ENCODE assay signal across 10 cellular contexts in genomic region chr12:10430623-10431022, GRCh38. TPM values are rescaled to one million over a fixed set of nuclear protein-coding genes. Genes with fewer than 3 reads are reported as not detected.
DNase-seq lines count a peak whose midpoint lies in the region; ATAC-seq, FAIRE-seq and TF ChIP-seq lines count a peak whose summit lies in the region.
"Not testable (repeated sequence)": the region's sequence is repeated elsewhere in the genome, so short reads cannot be mapped to it uniquely, and the experiment has no call there.
"Had no signal": no experiment of that assay in that cellular context is flagged by ENCODE, and none has a peak within 500 bp of the region (broad histone marks: within the 10 kb centered on the region; RNA-seq: fewer than 3 reads in every experiment).

No MANE protein-coding gene starts in this region.

- not testable (repeated sequence) for TF ChIP-seq POLR2A in GM12878 (IDR thresholded peaks at IDR 0.05; ENCODE audit: low read depth, low read length); H1 (IDR thresholded peaks at IDR 0.05; ENCODE audit: control extremely low read depth in 1 of 2, low read depth in 2 of 2, low read length in 2 of 2)

- not testable (repeated sequence) for H3K18ac ChIP-seq in H1 (ENCODE audit: extremely low read depth, low read length)

- H2AFZ ChIP-seq in GM12878 (ENCODE audit: control insufficient read depth, low read depth, low read length); H1 (ENCODE audit: low read length): not testable (repeated sequence)

- H3K14ac ChIP-seq in H1 (ENCODE audit: insufficient read length), result not testable (repeated sequence)

- in situ Hi-C loops in GM12878 (cut with MboI), result not testable (repeated sequence)

- not testable (repeated sequence) for H4K20me1 ChIP-seq in GM12878 (ENCODE audit: control insufficient read depth, insufficient read depth); H1 (replicated peaks in 1 of 2; ENCODE audit: control insufficient read depth in 1 of 2, insufficient read depth in 2 of 2, low read length in 2 of 2)

- not testable (repeated sequence) for H3K4me1 ChIP-seq in GM12878 (ENCODE audit: control insufficient read depth, insufficient read depth, low read length); H1 (replicated peaks in 1 of 4; ENCODE audit: control insufficient read depth in 3 of 4, insufficient read depth in 4 of 4, low read length in 3 of 4)

- not testable (repeated sequence) for H2BK15ac ChIP-seq in H1 (ENCODE audit: low read length)

- not testable (repeated sequence) for H2BK120ac ChIP-seq in H1 (replicated peaks; ENCODE audit: low read depth, low read length)

- H3K4me3 ChIP-seq in GM12878; H1 (ENCODE audit: extremely low read depth in 1 of 4, insufficient read depth in 2 of 4, low read depth in 3 of 4, low read length in 4 of 4): not testable (repeated sequence)

- H2AK5ac ChIP-seq in H1 (ENCODE audit: low read depth, low read length), result not testable (repeated sequence)

- not testable (repeated sequence) for H3K9ac ChIP-seq in GM12878 (ENCODE audit: control insufficient read depth, insufficient read depth, low read length); H1 (replicated peaks in 1 of 4; ENCODE audit: extremely low read depth in 1 of 4, low read depth in 3 of 4, low read length in 3 of 4)

- not testable (repeated sequence) for H3K4me1 Mint-ChIP-seq in activated T-cell treated with anti-CD3 and anti-CD28 coated beads, Interleukin-2, amount 50 U/mL, for 72 hours (ENCODE audit: low read depth); natural killer cell treated with Interleukin-12 subunit alpha and Interleukin-12 subunit beta and Interleukin-15 and Interleukin-18, amount 100 ng/mL, for 72 hours (ENCODE audit: low read depth in 2 of 2)

- not testable (repeated sequence) for H2BK12ac ChIP-seq in H1 (ENCODE audit: low read depth, low read length)

- not testable (repeated sequence) for H3K4me2 ChIP-seq in GM12878 (ENCODE audit: control insufficient read depth, insufficient read depth); H1 (ENCODE audit: insufficient read depth in 1 of 2, low read depth in 2 of 2, low read length in 2 of 2)

- peak; percentile 22 for DNase-seq in ELR (ENCODE audit: low read depth)
- DNase-seq in M059J (ENCODE audit: low read depth), result peak; percentile 56
- DNase-seq in RCC 7860 (ENCODE audit: low spot score); activated T-cell treated with anti-CD3 and anti-CD28 coated beads, Interleukin-2, amount 50 U/mL, for 72 hours; GM12878 (ENCODE audit: low read depth, low spot score); H1 (ENCODE audit: low read depth in 1 of 2, low spot score in 2 of 2); natural killer cell treated with Interleukin-12 subunit alpha and Interleukin-12 subunit beta and Interleukin-15 and Interleukin-18, amount 100 ng/mL, for 72 hours (ENCODE audit: low spot score): not testable (repeated sequence)

- H3K79me1 ChIP-seq in H1 (ENCODE audit: low read depth, low read length), result not testable (repeated sequence)

- TF ChIP-seq RAD21 in GM12878 (IDR thresholded peaks at IDR 0.05; ENCODE audit: insufficient read depth, low read depth, low read length); H1 (IDR thresholded peaks at IDR 0.05 in 1 of 2, conservative IDR thresholded peaks at IDR 0.05 in 1 of 2; ENCODE audit: low read depth in 2 of 2, low read length in 2 of 2): not testable (repeated sequence)

- not testable (repeated sequence) for H3K9me3 Mint-ChIP-seq in activated T-cell treated with anti-CD3 and anti-CD28 coated beads, Interleukin-2, amount 50 U/mL, for 72 hours; natural killer cell treated with Interleukin-12 subunit alpha and Interleukin-12 subunit beta and Interleukin-15 and Interleukin-18, amount 100 ng/mL, for 72 hours

- not testable (repeated sequence) for TF ChIP-seq EP300 in GM12878 (IDR thresholded peaks at IDR 0.05; ENCODE audit: borderline replicate concordance in 1 of 2, control insufficient read depth in 1 of 2, low read depth in 2 of 2, low read length in 2 of 2); H1 (IDR thresholded peaks at IDR 0.05; ENCODE audit: borderline replicate concordance in 1 of 2, low read depth in 2 of 2, low read length in 2 of 2)

- H3K4ac ChIP-seq in H1 (replicated peaks; ENCODE audit: insufficient read length, low read depth, low read length), result not testable (repeated sequence)

- POLR2A ChIA-PET in GM12878 (lab: Charles Lee); H1 (lab: Charles Lee; ENCODE audit: partially characterized antibody): not testable (repeated sequence)

- not testable (repeated sequence) for H3K79me2 ChIP-seq in GM12878 (ENCODE audit: control insufficient read depth, insufficient read depth, low read length); H1 (ENCODE audit: control insufficient read depth in 1 of 2, insufficient read depth in 2 of 2, low read length in 2 of 2)

- H3K23ac ChIP-seq in H1 (ENCODE audit: insufficient read length), result not testable (repeated sequence)

- H3K56ac ChIP-seq in H1 (replicated peaks; ENCODE audit: insufficient read length, low read depth, low read length), result not testable (repeated sequence)

- not testable (repeated sequence) for H3K9me3 ChIP-seq in GM12878 (replicated peaks; ENCODE audit: control insufficient read depth, insufficient read depth, low read length); H1 (ENCODE audit: insufficient read depth in 2 of 2, low read depth in 1 of 2, low read length in 1 of 2)

- not testable (repeated sequence) for H4K8ac ChIP-seq in H1 (ENCODE audit: extremely low read depth, insufficient read depth, low read length)

- not testable (repeated sequence) for H3K27ac ChIP-seq in GM12878 (ENCODE audit: control insufficient read depth, insufficient read depth); H1 (ENCODE audit: low read depth, low read length)

- peak; percentile 14 for FAIRE-seq in RCC 7860 (lab: Jason Lieb, UNC)
- FAIRE-seq in GM12878 (lab: Jason Lieb, UNC), result peak; percentile 38
- FAIRE-seq in H1 (lab: Jason Lieb, UNC), result peak; percentile 55

- H2BK20ac ChIP-seq in H1 (ENCODE audit: low read length), result not testable (repeated sequence)

- BruUV-seq in GM12878 (replicated peaks; lab: Mats Ljungman, UMichigan), result not testable (repeated sequence)

- H3K27me3 Mint-ChIP-seq in activated T-cell treated with anti-CD3 and anti-CD28 coated beads, Interleukin-2, amount 50 U/mL, for 72 hours (ENCODE audit: low read depth); natural killer cell treated with Interleukin-12 subunit alpha and Interleukin-12 subunit beta and Interleukin-15 and Interleukin-18, amount 100 ng/mL, for 72 hours: not testable (repeated sequence)

- not testable (repeated sequence) for H3K4me3 Mint-ChIP-seq in activated T-cell treated with anti-CD3 and anti-CD28 coated beads, Interleukin-2, amount 50 U/mL, for 72 hours; natural killer cell treated with Interleukin-12 subunit alpha and Interleukin-12 subunit beta and Interleukin-15 and Interleukin-18, amount 100 ng/mL, for 72 hours

- intact Hi-C loops in GM12878 (cut with micrococcal nuclease; ENCODE audit: unreplicated experiment), result not testable (repeated sequence)

- SMC1A ChIA-PET in GM12878 (lab: Charles Lee; ENCODE audit: uncharacterized antibody, unreplicated experiment), result not testable (repeated sequence)

- not testable (repeated sequence) for H3K27ac Mint-ChIP-seq in activated T-cell treated with anti-CD3 and anti-CD28 coated beads, Interleukin-2, amount 50 U/mL, for 72 hours
- H3K27ac Mint-ChIP-seq in natural killer cell treated with Interleukin-12 subunit alpha and Interleukin-12 subunit beta and Interleukin-15 and Interleukin-18, amount 100 ng/mL, for 72 hours, result peak overlapping the region in 1 of 2 donors; percentile 79

- not testable (repeated sequence) for TF ChIP-seq CTCF in GM12878 (IDR thresholded peaks at IDR 0.05 in 2 of 3, conservative IDR thresholded peaks at IDR 0.05 in 1 of 3; ENCODE audit: control insufficient read depth in 2 of 3, extremely low read depth in 1 of 3, insufficient read depth in 1 of 3, low read depth in 3 of 3, low read length in 3 of 3); H1 (IDR thresholded peaks at IDR 0.05; ENCODE audit: control extremely low read depth in 1 of 3, insufficient read depth in 1 of 3, low read depth in 1 of 3, low read length in 3 of 3)

- H4K91ac ChIP-seq in H1 (replicated peaks; ENCODE audit: insufficient read length, low read length), result not testable (repeated sequence)

- H3K23me2 ChIP-seq in H1 (ENCODE audit: low read depth, low read length), result not testable (repeated sequence)

- ATAC-seq in activated T-cell treated with anti-CD3 and anti-CD28 coated beads, Interleukin-2, amount 50 U/mL, for 72 hours (replicated peaks in 1 of 2), result peak; percentile 85 to 93
- peak; percentile 86 for ATAC-seq in GM12878
- peak; percentile 73 to 95 for ATAC-seq in natural killer cell treated with Interleukin-12 subunit alpha and Interleukin-12 subunit beta and Interleukin-15 and Interleukin-18, amount 100 ng/mL, for 72 hours

- H4K5ac ChIP-seq in H1 (ENCODE audit: insufficient read length, low read depth, low read length), result not testable (repeated sequence)

- not testable (repeated sequence) for H3K27me3 ChIP-seq in GM12878 (replicated peaks in 1 of 2; ENCODE audit: control insufficient read depth in 2 of 2, insufficient read depth in 2 of 2, low read length in 1 of 2); H1 (replicated peaks in 1 of 4; ENCODE audit: control insufficient read depth in 3 of 4, extremely low read depth in 1 of 4, insufficient read depth in 3 of 4, low read length in 3 of 4)

- H3K36me3 ChIP-seq in GM12878 (ENCODE audit: control insufficient read depth in 2 of 2, insufficient read depth in 2 of 2, low read length in 1 of 2); H1 (ENCODE audit: control insufficient read depth in 2 of 4, insufficient read depth in 4 of 4, low read length in 3 of 4): not testable (repeated sequence)

- CTCF ChIA-PET in GM12878 (lab: Yijun Ruan, JAX); H1 (lab: Charles Lee; ENCODE audit: partially characterized antibody): not testable (repeated sequence)

- not testable (repeated sequence) for H2BK5ac ChIP-seq in H1 (ENCODE audit: low read depth, low read length)

- H3K36me3 Mint-ChIP-seq in activated T-cell treated with anti-CD3 and anti-CD28 coated beads, Interleukin-2, amount 50 U/mL, for 72 hours (ENCODE audit: insufficient read depth in 2 of 2); natural killer cell treated with Interleukin-12 subunit alpha and Interleukin-12 subunit beta and Interleukin-15 and Interleukin-18, amount 100 ng/mL, for 72 hours: not testable (repeated sequence)

- RAD21 ChIA-PET in GM12878 (lab: Charles Lee; ENCODE audit: unreplicated experiment), result not testable (repeated sequence)

- 9% methylated on average over 4 of the region's 4 CpGs for WGBS in GM12878 (ENCODE audit: insufficient coverage, insufficient replicate concordance, low lambda C conversion rate, missing lambda C conversion rate)
- WGBS in H1 (ENCODE audit: extremely low coverage in 1 of 2, insufficient coverage in 1 of 2, insufficient read length in 1 of 2, insufficient replicate concordance in 2 of 2, low coverage in 1 of 2, low lambda C conversion rate in 2 of 2, missing lambda C conversion rate in 1 of 2), 2 experiments, result 77% methylated on average over 4 of the region's 4 CpGs; no CpG with 5 or more reads in 1 of the 2 experiments

RNA-seq across cellular contexts. Expression of gene KLRC2, which starts 5.2 kb away (rescaled TPM):
- total RNA-seq in M059J (2014; rRNA removed; shearing (Covaris generic)), result not detected in 2 replicates
- total RNA-seq in activated T-cell treated with anti-CD3 and anti-CD28 coated beads, Interleukin-2, amount 50 U/mL, for 72 hours, result 1 to 10 TPM; 1.4 to 1.9 TPM
- total RNA-seq in GM12878 (2013; cell fraction: nucleolus; rRNA removed), result 0.54 and 1.2 TPM in 2 replicates
- total RNA-seq in GM12878 (2014; rRNA removed) (not detected in 2 replicates), GM12878 (2014; rRNA removed; fragmentation: Illumina TruSeq; extraction: Trizol) (0.40 TPM in 1 of 2 replicates, not detected in the other), GM12878 (2021) (0.43 TPM in 1 of 2 replicates, not detected in the other)
- not detected for polyA plus RNA-seq in GM12878 (2011; ENCODE audit: low read depth)
- polyA plus RNA-seq in GM12878 (2011; rRNA removed) (0.19 TPM in 1 of 2 replicates, not detected in the other), GM12878 (2014; fragmentation: Illumina TruSeq; extraction: Trizol) (0.15 and 0.51 TPM in 2 replicates), GM12878 (2014; fragmentation: Nextera tagmentation; extraction: Ambion mirVana) (under 1 TPM; 0.16 to 0.20 TPM), GM12878 (2014; rRNA removed) (not detected in 2 replicates), GM12878 (2016; fragmentation: Nextera tagmentation; extraction: Ambion mirVana) (under 1 TPM in 1 of 2 experiments, not detected in 1; 0.35 TPM), H1 (2011; rRNA removed) (not detected in 2 replicates)
- polyA plus RNA-seq in GM12878 (2011; cell fraction: cytosol; rRNA removed), result not detected in 2 replicates
- 0.10 and 0.12 TPM in 2 replicates for polyA plus RNA-seq in GM12878 (2011; cell fraction: nucleus; rRNA removed)
- polyA plus RNA-seq in GM12878 (2012), result not detected in 2 replicates
- polyA minus RNA-seq in GM12878 (2011; rRNA and poly(A)+ RNA removed), result not detected in 2 replicates
- polyA minus RNA-seq in GM12878 (2011; cell fraction: cytosol; rRNA and poly(A)+ RNA removed), result 3.4 and 5.5 TPM in 2 replicates
- polyA minus RNA-seq in GM12878 (2011; cell fraction: nucleus; rRNA and poly(A)+ RNA removed), result not detected in 2 replicates
- total RNA-seq in H1 (2021; fragmentation: NEBNext Ultra II Directional; extraction: Animal tissue kit (Norgen Biotek cat#: 25700)), result not detected in 2 replicates
- polyA plus RNA-seq in H1 (2011; cell fraction: cytosol; rRNA removed), result not detected
- polyA plus RNA-seq in H1 (2011; cell fraction: nucleus; rRNA removed), result not detected
- not detected in 4 replicates for polyA plus RNA-seq in H1 (2012, experiment 1 of 2)
- polyA plus RNA-seq in H1 (2012, experiment 2 of 2), result not detected
- not detected for polyA plus RNA-seq in H1 (2013, experiment 1 of 2)
- polyA plus RNA-seq in H1 (2013, experiment 2 of 2), result not detected
- polyA minus RNA-seq in H1 (2011; rRNA and poly(A)+ RNA removed), result not detected in 2 replicates
- not detected for polyA minus RNA-seq in H1 (2011; cell fraction: cytosol; rRNA and poly(A)+ RNA removed)
- polyA minus RNA-seq in H1 (2011; cell fraction: nucleus; rRNA and poly(A)+ RNA removed), result not detected
- total RNA-seq in natural killer cell treated with Interleukin-12 subunit alpha and Interleukin-12 subunit beta and Interleukin-15 and Interleukin-18, amount 100 ng/mL, for 72 hours, result 10 to 100 TPM in 1 of 2 donors, 1 to 10 TPM in 1; 1.4 to 23.4 TPM
- total RNA-seq: OCI-LY7, Right ventricle myocardium inferior, SJSA1 had no signal

RNA-seq across cellular contexts. Expression of gene KLRC3, which starts 10.2 kb away (rescaled TPM):
- total RNA-seq in M059J (2014; rRNA removed; shearing (Covaris generic)), result not detected in 2 replicates
- 1 to 10 TPM; 2.5 to 2.8 TPM for total RNA-seq in activated T-cell treated with anti-CD3 and anti-CD28 coated beads, Interleukin-2, amount 50 U/mL, for 72 hours
- total RNA-seq in GM12878 (2013; cell fraction: nucleolus; rRNA removed), result not detected in 2 replicates
- 0.60 TPM in 1 of 2 replicates, not detected in the other for total RNA-seq in GM12878 (2014; rRNA removed)
- total RNA-seq in GM12878 (2014; rRNA removed; fragmentation: Illumina TruSeq; extraction: Trizol), result 0.22 TPM in 1 of 2 replicates, not detected in the other
- not detected in 2 replicates for total RNA-seq in GM12878 (2021)
- polyA plus RNA-seq in GM12878 (2011; ENCODE audit: low read depth), result not detected
- polyA plus RNA-seq in GM12878 (2011; rRNA removed), result not detected in 2 replicates
- polyA plus RNA-seq in GM12878 (2011; cell fraction: cytosol; rRNA removed), result not detected in 2 replicates
- polyA plus RNA-seq in GM12878 (2011; cell fraction: nucleus; rRNA removed), result not detected in 2 replicates
- not detected in 2 replicates for polyA plus RNA-seq in GM12878 (2012)
- 0.09 TPM in 1 of 2 replicates, not detected in the other for polyA plus RNA-seq in GM12878 (2014; fragmentation: Illumina TruSeq; extraction: Trizol)
- polyA plus RNA-seq in GM12878 (2014; fragmentation: Nextera tagmentation; extraction: Ambion mirVana), result under 1 TPM in 1 of 2 experiments, not detected in 1; 0.09 TPM
- polyA plus RNA-seq in GM12878 (2014; rRNA removed), result not detected in 2 replicates
- polyA plus RNA-seq in GM12878 (2016; fragmentation: Nextera tagmentation; extraction: Ambion mirVana), result not detected
- polyA minus RNA-seq in GM12878 (2011; rRNA and poly(A)+ RNA removed), result not detected in 2 replicates
- not detected in 2 replicates for polyA minus RNA-seq in GM12878 (2011; cell fraction: cytosol; rRNA and poly(A)+ RNA removed)
- not detected in 2 replicates for polyA minus RNA-seq in GM12878 (2011; cell fraction: nucleus; rRNA and poly(A)+ RNA removed)
- total RNA-seq in H1 (2021; fragmentation: NEBNext Ultra II Directional; extraction: Animal tissue kit (Norgen Biotek cat#: 25700)), result not detected in 2 replicates
- polyA plus RNA-seq in H1 (2011; rRNA removed), result not detected in 2 replicates
- polyA plus RNA-seq in H1 (2011; cell fraction: cytosol; rRNA removed), result not detected
- polyA plus RNA-seq in H1 (2011; cell fraction: nucleus; rRNA removed), result not detected
- not detected in 4 replicates for polyA plus RNA-seq in H1 (2012, experiment 1 of 2)
- polyA plus RNA-seq in H1 (2012, experiment 2 of 2), result not detected
- not detected for polyA plus RNA-seq in H1 (2013, experiment 1 of 2)
- not detected for polyA plus RNA-seq in H1 (2013, experiment 2 of 2)
- not detected in 2 replicates for polyA minus RNA-seq in H1 (2011; rRNA and poly(A)+ RNA removed)
- polyA minus RNA-seq in H1 (2011; cell fraction: cytosol; rRNA and poly(A)+ RNA removed), result not detected
- polyA minus RNA-seq in H1 (2011; cell fraction: nucleus; rRNA and poly(A)+ RNA removed), result not detected
- 1 to 10 TPM; 7.9 to 9.6 TPM for total RNA-seq in natural killer cell treated with Interleukin-12 subunit alpha and Interleukin-12 subunit beta and Interleukin-15 and Interleukin-18, amount 100 ng/mL, for 72 hours
- total RNA-seq: Right ventricle myocardium inferior, SJSA1 had no signal

RNA-seq across cellular contexts. Expression of gene KLRC4, which starts 21.1 kb away (rescaled TPM):
- not detected in 2 replicates for total RNA-seq in M059J (2014; rRNA removed; shearing (Covaris generic))
- 1 to 10 TPM; 6.1 to 7.1 TPM for total RNA-seq in activated T-cell treated with anti-CD3 and anti-CD28 coated beads, Interleukin-2, amount 50 U/mL, for 72 hours
- not detected in 2 replicates for total RNA-seq in GM12878 (2013; cell fraction: nucleolus; rRNA removed)
- total RNA-seq in GM12878 (2014; rRNA removed) (not detected in 2 replicates), GM12878 (2014; rRNA removed; fragmentation: Illumina TruSeq; extraction: Trizol) (not detected in 2 replicates), GM12878 (2021) (not detected in 2 replicates)
- polyA plus RNA-seq in GM12878 (2011; ENCODE audit: low read depth), result not detected
- polyA plus RNA-seq in GM12878 (2011; rRNA removed) (not detected in 2 replicates), GM12878 (2014; fragmentation: Illumina TruSeq; extraction: Trizol) (0.07 TPM in 1 of 2 replicates, not detected in the other), GM12878 (2014; fragmentation: Nextera tagmentation; extraction: Ambion mirVana) (under 1 TPM in 1 of 2 experiments, not detected in 1; 0.34 TPM), GM12878 (2014; rRNA removed) (not detected in 2 replicates), GM12878 (2016; fragmentation: Nextera tagmentation; extraction: Ambion mirVana) (not detected), H1 (2011; rRNA removed) (not detected in 2 replicates)
- polyA plus RNA-seq in GM12878 (2011; cell fraction: cytosol; rRNA removed), result not detected in 2 replicates
- polyA plus RNA-seq in GM12878 (2011; cell fraction: nucleus; rRNA removed), result 0.13 TPM in 1 of 2 replicates, not detected in the other
- not detected in 2 replicates for polyA plus RNA-seq in GM12878 (2012)
- polyA minus RNA-seq in GM12878 (2011; rRNA and poly(A)+ RNA removed), result not detected in 2 replicates
- polyA minus RNA-seq in GM12878 (2011; cell fraction: cytosol; rRNA and poly(A)+ RNA removed), result not detected in 2 replicates
- polyA minus RNA-seq in GM12878 (2011; cell fraction: nucleus; rRNA and poly(A)+ RNA removed), result 0.24 TPM in 1 of 2 replicates, not detected in the other
- total RNA-seq in H1 (2021; fragmentation: NEBNext Ultra II Directional; extraction: Animal tissue kit (Norgen Biotek cat#: 25700)), result not detected in 2 replicates
- not detected for polyA plus RNA-seq in H1 (2011; cell fraction: cytosol; rRNA removed)
- not detected for polyA plus RNA-seq in H1 (2011; cell fraction: nucleus; rRNA removed)
- polyA plus RNA-seq in H1 (2012, experiment 1 of 2), result not detected in 4 replicates
- not detected for polyA plus RNA-seq in H1 (2012, experiment 2 of 2)
- polyA plus RNA-seq in H1 (2013, experiment 1 of 2), result not detected
- not detected for polyA plus RNA-seq in H1 (2013, experiment 2 of 2)
- polyA minus RNA-seq in H1 (2011; rRNA and poly(A)+ RNA removed), result not detected in 2 replicates
- polyA minus RNA-seq in H1 (2011; cell fraction: cytosol; rRNA and poly(A)+ RNA removed), result not detected
- polyA minus RNA-seq in H1 (2011; cell fraction: nucleus; rRNA and poly(A)+ RNA removed), result not detected
- 10 to 100 TPM in 1 of 2 donors, 1 to 10 TPM in 1; 5.4 to 17.8 TPM for total RNA-seq in natural killer cell treated with Interleukin-12 subunit alpha and Interleukin-12 subunit beta and Interleukin-15 and Interleukin-18, amount 100 ng/mL, for 72 hours
- total RNA-seq: Right ventricle myocardium inferior, SJSA1 had no signal

RNA-seq across cellular contexts. Expression of gene KLRC1, which starts 22.6 kb away (rescaled TPM):
- not detected in 2 replicates for total RNA-seq in M059J (2014; rRNA removed; shearing (Covaris generic))
- 1 to 10 TPM; 3.1 to 9.0 TPM for total RNA-seq in activated T-cell treated with anti-CD3 and anti-CD28 coated beads, Interleukin-2, amount 50 U/mL, for 72 hours
- 1.3 TPM in 1 of 2 replicates, not detected in the other for total RNA-seq in GM12878 (2013; cell fraction: nucleolus; rRNA removed)
- total RNA-seq in GM12878 (2014; rRNA removed) (0.11 TPM in 2 replicates), GM12878 (2014; rRNA removed; fragmentation: Illumina TruSeq; extraction: Trizol) (0.09 and 0.55 TPM in 2 replicates), GM12878 (2021) (not detected in 2 replicates)
- polyA plus RNA-seq in GM12878 (2011; ENCODE audit: low read depth), result not detected
- polyA plus RNA-seq in GM12878 (2011; rRNA removed) (0.04 and 0.20 TPM in 2 replicates), GM12878 (2014; fragmentation: Illumina TruSeq; extraction: Trizol) (0.17 and 0.56 TPM in 2 replicates), GM12878 (2014; fragmentation: Nextera tagmentation; extraction: Ambion mirVana) (under 1 TPM; 0.15 to 0.60 TPM), GM12878 (2014; rRNA removed) (0.05 and 0.33 TPM in 2 replicates), GM12878 (2016; fragmentation: Nextera tagmentation; extraction: Ambion mirVana) (under 1 TPM; 0.23 to 0.25 TPM), H1 (2011; rRNA removed) (not detected in 2 replicates)
- not detected in 2 replicates for polyA plus RNA-seq in GM12878 (2011; cell fraction: cytosol; rRNA removed)
- polyA plus RNA-seq in GM12878 (2011; cell fraction: nucleus; rRNA removed), result not detected in 2 replicates
- 0.13 TPM in 1 of 2 replicates, not detected in the other for polyA plus RNA-seq in GM12878 (2012)
- polyA minus RNA-seq in GM12878 (2011; rRNA and poly(A)+ RNA removed), result not detected in 2 replicates
- not detected in 2 replicates for polyA minus RNA-seq in GM12878 (2011; cell fraction: cytosol; rRNA and poly(A)+ RNA removed)
- polyA minus RNA-seq in GM12878 (2011; cell fraction: nucleus; rRNA and poly(A)+ RNA removed), result 0.48 TPM in 1 of 2 replicates, not detected in the other
- total RNA-seq in H1 (2021; fragmentation: NEBNext Ultra II Directional; extraction: Animal tissue kit (Norgen Biotek cat#: 25700)), result not detected in 2 replicates
- not detected for polyA plus RNA-seq in H1 (2011; cell fraction: cytosol; rRNA removed)
- not detected for polyA plus RNA-seq in H1 (2011; cell fraction: nucleus; rRNA removed)
- polyA plus RNA-seq in H1 (2012, experiment 1 of 2), result not detected in 4 replicates
- not detected for polyA plus RNA-seq in H1 (2012, experiment 2 of 2)
- not detected for polyA plus RNA-seq in H1 (2013, experiment 1 of 2)
- polyA plus RNA-seq in H1 (2013, experiment 2 of 2), result not detected
- not detected in 2 replicates for polyA minus RNA-seq in H1 (2011; rRNA and poly(A)+ RNA removed)
- polyA minus RNA-seq in H1 (2011; cell fraction: cytosol; rRNA and poly(A)+ RNA removed), result not detected
- not detected for polyA minus RNA-seq in H1 (2011; cell fraction: nucleus; rRNA and poly(A)+ RNA removed)
- total RNA-seq in natural killer cell treated with Interleukin-12 subunit alpha and Interleukin-12 subunit beta and Interleukin-15 and Interleukin-18, amount 100 ng/mL, for 72 hours, result 10 to 100 TPM; 52.9 to 63.9 TPM
- total RNA-seq: Right ventricle myocardium inferior, SJSA1 had no signal

RNA-seq across cellular contexts. Expression of gene KLRK1, which starts 40.8 kb away (rescaled TPM):
- not detected in 2 replicates for total RNA-seq in M059J (2014; rRNA removed; shearing (Covaris generic))
- total RNA-seq in activated T-cell treated with anti-CD3 and anti-CD28 coated beads, Interleukin-2, amount 50 U/mL, for 72 hours, result 10 to 100 TPM; 18.9 to 23.6 TPM
- total RNA-seq in GM12878 (2013; cell fraction: nucleolus; rRNA removed), result not detected in 2 replicates
- total RNA-seq in GM12878 (2014; rRNA removed), result 0.96 and 1.6 TPM in 2 replicates
- total RNA-seq in GM12878 (2014; rRNA removed; fragmentation: Illumina TruSeq; extraction: Trizol), result 1.0 and 2.4 TPM in 2 replicates
- total RNA-seq in GM12878 (2021), result 0.64 and 1.2 TPM in 2 replicates
- not detected for polyA plus RNA-seq in GM12878 (2011; ENCODE audit: low read depth)
- 0.24 and 0.31 TPM in 2 replicates for polyA plus RNA-seq in GM12878 (2011; rRNA removed)
- 0.04 and 0.15 TPM in 2 replicates for polyA plus RNA-seq in GM12878 (2011; cell fraction: cytosol; rRNA removed)
- 0.28 and 0.33 TPM in 2 replicates for polyA plus RNA-seq in GM12878 (2011; cell fraction: nucleus; rRNA removed)
- 0.08 and 0.16 TPM in 2 replicates for polyA plus RNA-seq in GM12878 (2012)
- 1.9 and 2.8 TPM in 2 replicates for polyA plus RNA-seq in GM12878 (2014; fragmentation: Illumina TruSeq; extraction: Trizol)
- polyA plus RNA-seq in GM12878 (2014; fragmentation: Nextera tagmentation; extraction: Ambion mirVana), result 1 to 10 TPM in 1 of 2 experiments, under 1 TPM in 1; 0.88 to 1.5 TPM
- polyA plus RNA-seq in GM12878 (2014; rRNA removed), result 0.61 and 2.0 TPM in 2 replicates
- under 1 TPM; 0.27 to 0.28 TPM for polyA plus RNA-seq in GM12878 (2016; fragmentation: Nextera tagmentation; extraction: Ambion mirVana)
- 0.26 TPM in 1 of 2 replicates, not detected in the other for polyA minus RNA-seq in GM12878 (2011; rRNA and poly(A)+ RNA removed)
- 1.8 TPM in 1 of 2 replicates, not detected in the other for polyA minus RNA-seq in GM12878 (2011; cell fraction: cytosol; rRNA and poly(A)+ RNA removed)
- not detected in 2 replicates for polyA minus RNA-seq in GM12878 (2011; cell fraction: nucleus; rRNA and poly(A)+ RNA removed)
- total RNA-seq in H1 (2021; fragmentation: NEBNext Ultra II Directional; extraction: Animal tissue kit (Norgen Biotek cat#: 25700)), result not detected in 2 replicates
- polyA plus RNA-seq in H1 (2011; rRNA removed), result not detected in 2 replicates
- not detected for polyA plus RNA-seq in H1 (2011; cell fraction: cytosol; rRNA removed)
- polyA plus RNA-seq in H1 (2011; cell fraction: nucleus; rRNA removed), result not detected
- not detected in 4 replicates for polyA plus RNA-seq in H1 (2012, experiment 1 of 2)
- polyA plus RNA-seq in H1 (2012, experiment 2 of 2), result not detected
- not detected for polyA plus RNA-seq in H1 (2013, experiment 1 of 2)
- not detected for polyA plus RNA-seq in H1 (2013, experiment 2 of 2)
- not detected in 2 replicates for polyA minus RNA-seq in H1 (2011; rRNA and poly(A)+ RNA removed)
- not detected for polyA minus RNA-seq in H1 (2011; cell fraction: cytosol; rRNA and poly(A)+ RNA removed)
- polyA minus RNA-seq in H1 (2011; cell fraction: nucleus; rRNA and poly(A)+ RNA removed), result 0.40 TPM
- 100 to 1,000 TPM in 1 of 2 donors, 10 to 100 TPM in 1; 80.4 to 126 TPM for total RNA-seq in natural killer cell treated with Interleukin-12 subunit alpha and Interleukin-12 subunit beta and Interleukin-15 and Interleukin-18, amount 100 ng/mL, for 72 hours
- total RNA-seq: SJSA1 had no signal
